20 cellular contexts compared by ENCODE assay signal in the genomic region with DNA sequence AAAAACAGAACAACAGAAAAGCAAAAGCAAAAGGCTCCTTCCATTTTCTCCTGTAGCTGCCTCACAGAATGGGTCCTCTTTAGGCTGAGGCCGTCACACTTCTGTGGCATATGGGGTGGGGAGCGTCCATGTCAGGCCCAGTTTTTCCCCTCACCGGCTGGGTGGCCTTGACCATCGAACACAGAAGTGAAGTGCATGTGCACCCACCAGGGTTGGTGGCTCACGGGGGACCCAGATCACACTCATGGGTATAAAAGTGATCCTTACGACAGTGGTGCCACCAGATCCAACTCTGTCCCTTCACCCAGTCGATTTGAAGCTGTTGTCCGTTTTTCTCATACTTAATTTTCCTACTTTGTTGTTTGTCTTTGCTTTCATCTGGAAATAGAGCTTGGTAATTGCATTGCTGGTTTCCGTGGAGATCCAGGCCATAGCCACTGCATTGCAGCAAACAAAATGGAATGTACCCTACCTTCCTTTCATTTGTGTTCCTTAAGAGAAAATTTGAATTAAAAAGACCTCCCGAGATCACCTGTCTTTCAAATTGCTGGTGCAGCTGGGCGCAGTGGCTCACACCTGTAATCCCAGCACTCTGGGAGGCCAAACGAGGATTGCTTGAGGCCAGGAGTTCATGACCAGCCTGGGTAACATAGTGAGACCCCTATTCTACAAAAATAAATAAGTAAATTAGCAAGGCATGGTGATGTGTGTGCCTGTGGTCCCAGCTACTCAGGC. TPM values are rescaled to one million over a fixed set of nuclear protein-coding genes. Genes with fewer than 3 reads are reported as not detected.
"Had no signal": no experiment of that assay in that cellular context is flagged by ENCODE, and none has a peak within 500 bp of the region (broad histone marks: within the 10 kb centered on the region; RNA-seq: fewer than 3 reads in every experiment).

No MANE protein-coding gene starts in this region.

- H3K27ac Mint-ChIP-seq: activated naive CD8-positive, alpha-beta T cell treated with anti-CD3 and anti-CD28 coated beads, Interleukin-2, amount 10 ng/mL, durations not matched to agents 7 days and 5 days; activated T-helper 1 cell treated with anti-CD3 and anti-CD28 coated beads, Interleukin-12 subunit alpha, Interleukin-12 subunit beta, Interleukin-2, Interleukin-4 antibody, amounts not matched to agents 30 ng/mL and 10 ng/mL and 1 ng/mL, durations not matched to agents 14 hours and 24 hours and 36 hours; natural killer cell treated with Interleukin-12 subunit alpha and Interleukin-12 subunit beta and Interleukin-15 and Interleukin-18, amount 100 ng/mL, for 72 hours had no signal

- ATAC-seq: natural killer cell treated with Interleukin-12 subunit alpha and Interleukin-12 subunit beta and Interleukin-15 and Interleukin-18, amount 100 ng/mL, for 72 hours had no signal

- H3K4me3 ChIP-seq: cardiac muscle cell had no signal

- DNase-seq: activated CD4-positive, alpha-beta T cell treated with anti-CD3 and anti-CD28 coated beads, Interleukin-2, amount 50 U/mL, for 48 hours; activated naive CD8-positive, alpha-beta T cell treated with anti-CD3 and anti-CD28 coated beads, Interleukin-2, amount 10 ng/mL, durations not matched to agents 7 days and 5 days; amygdala; dermis blood vessel endothelial cell; effector memory CD4-positive, alpha-beta T cell; foreskin fibroblast; stimulated activated CD8-positive, alpha-beta memory T cell treated with anti-CD3 and anti-CD28 coated beads, Interleukin-4, amount 100 ng/mL, for 48 hours; stimulated activated naive CD4-positive, alpha-beta T cell; WERI-Rb-1 had no signal

- H3K36me3 ChIP-seq: cardiac muscle cell, WERI-Rb-1 had no signal

- H3K27me3 ChIP-seq: cardiac muscle cell had no signal

- H3K4me3 Mint-ChIP-seq: activated naive CD8-positive, alpha-beta T cell treated with anti-CD3 and anti-CD28 coated beads, Interleukin-2, amount 10 ng/mL, durations not matched to agents 7 days and 5 days; activated T-helper 1 cell treated with anti-CD3 and anti-CD28 coated beads, Interleukin-12 subunit alpha, Interleukin-12 subunit beta, Interleukin-2, Interleukin-4 antibody, amounts not matched to agents 30 ng/mL and 10 ng/mL and 1 ng/mL, durations not matched to agents 14 hours and 24 hours and 36 hours; memory B cell; natural killer cell treated with Interleukin-12 subunit alpha and Interleukin-12 subunit beta and Interleukin-15 and Interleukin-18, amount 100 ng/mL, for 72 hours had no signal

- H3K4me1 Mint-ChIP-seq: activated naive CD8-positive, alpha-beta T cell treated with anti-CD3 and anti-CD28 coated beads, Interleukin-2, amount 10 ng/mL, durations not matched to agents 7 days and 5 days had no signal

- H3K27ac ChIP-seq: cardiac muscle cell, WERI-Rb-1 had no signal

- H3K36me3 Mint-ChIP-seq: activated naive CD8-positive, alpha-beta T cell treated with anti-CD3 and anti-CD28 coated beads, Interleukin-2, amount 10 ng/mL, durations not matched to agents 7 days and 5 days had no signal

RNA-seq across cellular contexts. Expression of a gene that starts 10.9 kb away (rescaled TPM):
- total RNA-seq: activated naive CD8-positive, alpha-beta T cell treated with anti-CD3 and anti-CD28 coated beads, Interleukin-2, amount 10 ng/mL, durations not matched to agents 7 days and 5 days; activated T-helper 1 cell treated with anti-CD3 and anti-CD28 coated beads, Interleukin-12 subunit alpha, Interleukin-12 subunit beta, Interleukin-2, Interleukin-4 antibody, amounts not matched to agents 30 ng/mL and 10 ng/mL and 1 ng/mL, durations not matched to agents 14 hours and 24 hours and 36 hours; dermis blood vessel endothelial cell; glomerular endothelial cell; liver; mucosa of gallbladder; natural killer cell treated with Interleukin-12 subunit alpha and Interleukin-12 subunit beta and Interleukin-15 and Interleukin-18, amount 100 ng/mL, for 72 hours; omental fat pad; posterior vena cava; T-helper 2 cell treated with Interferon-gamma antibody and Interleukin-4, amounts not matched to agents 100 ng/mL and 5 ng/mL, for 36 hours; ureter had no signal
- polyA plus RNA-seq: cardiac muscle cell, liver had no signal
